Comparison of ENCODE assay signal across 24 cellular contexts in the genomic region with DNA sequence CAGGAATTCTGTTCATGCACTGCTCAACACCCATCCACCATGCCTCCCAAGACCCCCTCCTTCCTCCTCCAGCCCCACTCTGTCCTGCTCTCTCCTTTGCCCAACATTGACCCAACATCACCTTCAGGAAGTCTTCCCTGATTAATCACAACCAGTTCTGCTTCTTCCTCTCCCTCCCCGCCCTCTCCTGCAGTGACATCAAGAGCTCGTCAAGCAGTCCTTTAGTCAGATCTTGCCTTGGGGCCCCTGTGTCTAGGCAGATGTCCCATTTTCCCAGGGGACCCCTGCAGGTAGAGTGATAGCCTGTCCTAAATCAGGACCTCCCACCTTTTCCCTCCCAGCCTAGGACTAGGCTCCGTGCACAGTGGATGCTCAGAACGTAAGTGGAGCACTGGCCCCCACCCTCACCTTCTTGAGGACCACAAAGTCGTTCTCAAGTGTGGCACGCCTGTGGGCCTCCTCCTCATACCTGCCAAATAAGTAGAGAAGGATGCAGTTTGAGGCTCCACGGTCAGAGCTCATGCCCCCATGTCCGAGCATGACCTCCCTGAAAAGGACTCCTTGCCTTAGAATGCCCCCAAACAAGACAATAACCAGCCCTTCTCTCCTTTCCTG. TPM values are rescaled to one million over a fixed set of nuclear protein-coding genes. Genes with fewer than 3 reads are reported as not detected.
"Had no signal": no experiment of that assay in that cellular context is flagged by ENCODE, and none has a peak within 500 bp of the region (broad histone marks: within the 10 kb centered on the region; RNA-seq: fewer than 3 reads in every experiment).

No MANE protein-coding gene starts in this region.

- DNase-seq: activated CD4-positive, alpha-beta T cell treated with anti-CD3 and anti-CD28 coated beads for 48 hours; activated CD4-positive, alpha-beta T cell treated with anti-CD3 and anti-CD28 coated beads, Interleukin-2, amount 50 U/mL, for 4 hours; activated CD4-positive, CD25-positive, alpha-beta regulatory T cell treated with anti-CD3 and anti-CD28 coated beads, Interleukin-2, amount 50 U/mL, for 72 hours; activated CD8-positive, alpha-beta memory T cell treated with anti-CD3 and anti-CD28 coated beads, Interleukin-2, amount 50 U/mL, for 48 hours; activated CD8-positive, alpha-beta T cell treated with anti-CD3 and anti-CD28 coated beads, Interleukin-2, amount 10 ng/mL, durations not matched to agents 7 days and 5 days; activated naive CD4-positive, alpha-beta T cell treated with anti-CD3 and anti-CD28 coated beads, Interleukin-2, amount 50 U/mL, for 16 hours; activated T-cell treated with anti-CD3 and anti-CD28 coated beads, Interleukin-2, amount 50 U/mL, for 1 hour; amniotic stem cell; MM.1S; NCI-H1105; NCI-H1436; NCI-H1694 treated with DMSO at 0.1 percent for 48 hours; NCI-H2029 treated with DMSO at 0.1 percent for 48 hours; NCI-H510A treated with DMSO at 0.1 percent for 48 hours; NCI-H69; NK-92 treated with Interleukin-12 subunit alpha and Interleukin-12 subunit beta, amount 100 ng/mL, for 24 hours; OCI-M1; SHP77 treated with DMSO at 0.1 percent for 48 hours; T-helper 17 cell; T-helper 9 cell had no signal

- ATAC-seq: activated CD8-positive, alpha-beta T cell treated with anti-CD3 and anti-CD28 coated beads, Interleukin-2, amount 10 ng/mL, durations not matched to agents 7 days and 5 days; T-helper 17 cell; WTC11 had no signal

- H3K36me3 ChIP-seq: cardiac muscle cell had no signal

- H3K4me3 ChIP-seq: cardiac muscle cell had no signal

- H3K27ac ChIP-seq: cardiac muscle cell had no signal

- FAIRE-seq: astrocyte had no signal

RNA-seq across cellular contexts. Expression of a gene that starts 2.3 kb away (rescaled TPM):
- total RNA-seq: activated CD8-positive, alpha-beta T cell treated with anti-CD3 and anti-CD28 coated beads, Interleukin-2, amount 10 ng/mL, durations not matched to agents 7 days and 5 days; astrocyte; cardiac muscle cell; T-helper 17 cell; WTC11 had no signal
- polyA plus RNA-seq: cardiac muscle cell had no signal

RNA-seq across cellular contexts. Expression of a gene that starts 12.4 kb away (rescaled TPM):
- total RNA-seq: activated CD8-positive, alpha-beta T cell treated with anti-CD3 and anti-CD28 coated beads, Interleukin-2, amount 10 ng/mL, durations not matched to agents 7 days and 5 days; cardiac muscle cell; SK-MEL-5; T-helper 17 cell; WTC11 had no signal
- polyA plus RNA-seq: cardiac muscle cell had no signal

RNA-seq across cellular contexts. Expression of a gene that starts 32.5 kb away (rescaled TPM):
- total RNA-seq: activated CD8-positive, alpha-beta T cell treated with anti-CD3 and anti-CD28 coated beads, Interleukin-2, amount 10 ng/mL, durations not matched to agents 7 days and 5 days; astrocyte; cardiac muscle cell; SK-MEL-5; T-helper 17 cell; WTC11 had no signal
- polyA plus RNA-seq: cardiac muscle cell had no signal

RNA-seq across cellular contexts. Expression of a gene that starts 50.5 kb away (rescaled TPM):
- total RNA-seq: activated CD8-positive, alpha-beta T cell treated with anti-CD3 and anti-CD28 coated beads, Interleukin-2, amount 10 ng/mL, durations not matched to agents 7 days and 5 days; cardiac muscle cell; SK-MEL-5; T-helper 17 cell; WTC11 had no signal
- polyA plus RNA-seq: cardiac muscle cell had no signal

RNA-seq across cellular contexts. Expression of a gene that starts 58.4 kb away (rescaled TPM):
- total RNA-seq: activated CD8-positive, alpha-beta T cell treated with anti-CD3 and anti-CD28 coated beads, Interleukin-2, amount 10 ng/mL, durations not matched to agents 7 days and 5 days; SK-MEL-5 had no signal
